Comparison of ENCODE assay signal across 1 cellular context in genomic region chr20:10313215-10313614, GRCh38.
TF ChIP-seq lines count a peak whose summit lies in the region.

No MANE protein-coding gene starts in this region.

TF ChIP-seq in HepG2, 621 proteins besides CTCF, POLR2A, EP300 and RAD21 (continued from another document):
- TF ChIP-seq E2F5 (CRISPR knock-in tag; conservative IDR thresholded peaks at IDR 0.05) (no peak), ZNF496 (CRISPR knock-in tag; IDR thresholded peaks at IDR 0.05; ENCODE audit: insufficient replicate concordance) (no peak), ZNF326 (CRISPR knock-in tag; IDR thresholded peaks at IDR 0.05; ENCODE audit: borderline replicate concordance) (no peak), SRSF9 (IDR thresholded peaks at IDR 0.05; ENCODE audit: borderline replicate concordance, insufficient read depth, low read depth, low read length, poor library complexity, severe bottlenecking) (no peak), CEBPB (IDR thresholded peaks at IDR 0.05; ENCODE audit: borderline replicate concordance, low read depth, low read length) (no peak), KLF6 (CRISPR knock-in tag; IDR thresholded peaks at IDR 0.05) (no peak), ZNF317 (CRISPR knock-in tag; IDR thresholded peaks at IDR 0.05) (no peak), SNAPC4 (CRISPR knock-in tag; IDR thresholded peaks at IDR 0.05) (no peak), ZNF281 (CRISPR knock-in tag; IDR thresholded peaks at IDR 0.05; ENCODE audit: borderline replicate concordance) (no peak), TOPORS (CRISPR knock-in tag; IDR thresholded peaks at IDR 0.05) (no peak)
TF ChIP-seq in HepG2: peak in this region for 0.
